ENCODE assay signal across 15 cellular contexts in genomic region chr6:2630891-2631458, GRCh38.
DNase-seq lines count a peak whose midpoint lies in the region; ATAC-seq and TF ChIP-seq lines count a peak whose summit lies in the region.
"Had no signal": no experiment of that assay in that cellular context is flagged by ENCODE, and none has a peak within 500 bp of the region (broad histone marks: within the 10 kb centered on the region; RNA-seq: fewer than 3 reads in every experiment).

No MANE protein-coding gene starts in this region.

- peaks cover 9% of the 10 kb centered on the region for H3K4me1 Mint-ChIP-seq in activated naive CD8-positive, alpha-beta T cell treated with anti-CD3 and anti-CD28 coated beads for 36 hours
- peaks cover 8% of the 10 kb centered on the region for H3K4me1 Mint-ChIP-seq in activated naive CD8-positive, alpha-beta T cell treated with anti-CD3 and anti-CD28 coated beads, Interleukin-2, amount 50 U/mL, for 24 hours

- no peak overlapping the region for H3K4ac ChIP-seq in mesendoderm (ENCODE audit: low read depth, low read length)

- H3K9ac ChIP-seq in mesendoderm (ENCODE audit: low read length): no peak overlapping the region

- H3K9me3 Mint-ChIP-seq in activated naive CD8-positive, alpha-beta T cell treated with anti-CD3 and anti-CD28 coated beads for 36 hours: no peaks in the 10 kb centered on the region
- H3K9me3 Mint-ChIP-seq in activated naive CD8-positive, alpha-beta T cell treated with anti-CD3 and anti-CD28 coated beads, Interleukin-2, amount 50 U/mL, for 24 hours: no peaks in the 10 kb centered on the region
- H3K9me3 Mint-ChIP-seq: activated T-helper 1 cell treated with anti-CD3 and anti-CD28 coated beads, Interleukin-12 subunit alpha, Interleukin-12 subunit beta, Interleukin-2, Interleukin-4 antibody, amounts not matched to agents 30 ng/mL and 10 ng/mL and 1 ng/mL, durations not matched to agents 14 hours and 24 hours and 36 hours had no signal

- no CpG with 5 or more reads among the region's 9 CpGs for WGBS in mesendoderm (ENCODE audit: extremely low coverage, insufficient coverage, low lambda C conversion rate)

- H3K79me1 ChIP-seq in mesendoderm (ENCODE audit: low read length): no peaks in the 10 kb centered on the region

- H3K27ac Mint-ChIP-seq in activated naive CD8-positive, alpha-beta T cell treated with anti-CD3 and anti-CD28 coated beads for 36 hours: no peak overlapping the region
- H3K27ac Mint-ChIP-seq in activated naive CD8-positive, alpha-beta T cell treated with anti-CD3 and anti-CD28 coated beads, Interleukin-2, amount 50 U/mL, for 24 hours: no peak overlapping the region
- H3K27ac Mint-ChIP-seq: activated T-helper 1 cell treated with anti-CD3 and anti-CD28 coated beads, Interleukin-12 subunit alpha, Interleukin-12 subunit beta, Interleukin-2, Interleukin-4 antibody, amounts not matched to agents 30 ng/mL and 10 ng/mL and 1 ng/mL, durations not matched to agents 14 hours and 24 hours and 36 hours had no signal

- no peaks in the 10 kb centered on the region for H3K27me3 Mint-ChIP-seq in activated naive CD8-positive, alpha-beta T cell treated with anti-CD3 and anti-CD28 coated beads for 36 hours
- H3K27me3 Mint-ChIP-seq in activated naive CD8-positive, alpha-beta T cell treated with anti-CD3 and anti-CD28 coated beads, Interleukin-2, amount 50 U/mL, for 24 hours: peaks cover 5% of the 10 kb centered on the region

- no peaks in the 10 kb centered on the region for H3K36me3 ChIP-seq in mesendoderm (ENCODE audit: control insufficient read depth, insufficient read depth, low read length)
- H3K36me3 ChIP-seq: heart left ventricle, tibial nerve had no signal

- no peak for TF ChIP-seq CTCF in AG10803 (conservative IDR thresholded peaks at IDR 0.05; ENCODE audit: low read length)

- H3K4me1 ChIP-seq in mesendoderm (ENCODE audit: control insufficient read depth, low read depth, low read length): peaks cover 6% of the 10 kb centered on the region

- no peak overlapping the region for H3K27ac ChIP-seq in mesendoderm (ENCODE audit: low read depth, low read length)

- H2BK120ac ChIP-seq in mesendoderm (ENCODE audit: low read depth, low read length): no peak overlapping the region

- no peak overlapping the region for H3K56ac ChIP-seq in mesendoderm (ENCODE audit: low read length)

- H2BK15ac ChIP-seq in mesendoderm (replicated peaks; ENCODE audit: low read depth): no peak overlapping the region

- no peaks in the 10 kb centered on the region for H3K79me2 ChIP-seq in mesendoderm (ENCODE audit: control insufficient read depth, insufficient read depth, low read length)

- no peak for ATAC-seq in activated naive CD8-positive, alpha-beta T cell treated with anti-CD3 and anti-CD28 coated beads, Interleukin-2, amount 50 U/mL, for 24 hours

- H4K5ac ChIP-seq in mesendoderm (ENCODE audit: low read length): no peak overlapping the region

- no peak overlapping the region for H4K8ac ChIP-seq in mesendoderm (ENCODE audit: low read depth, low read length)

- no peak overlapping the region for H3K4me2 ChIP-seq in mesendoderm (ENCODE audit: low read length)

- no peak overlapping the region for H3K4me3 ChIP-seq in AG10803 (ENCODE audit: low read length)
- no peak overlapping the region for H3K4me3 ChIP-seq in mesendoderm (ENCODE audit: low read length)
- H3K4me3 ChIP-seq: heart left ventricle, lung, tibial nerve had no signal

- H3K4me3 Mint-ChIP-seq in activated naive CD8-positive, alpha-beta T cell treated with anti-CD3 and anti-CD28 coated beads for 36 hours: no peak overlapping the region
- no peak overlapping the region for H3K4me3 Mint-ChIP-seq in activated naive CD8-positive, alpha-beta T cell treated with anti-CD3 and anti-CD28 coated beads, Interleukin-2, amount 50 U/mL, for 24 hours
- H3K4me3 Mint-ChIP-seq: activated T-helper 1 cell treated with anti-CD3 and anti-CD28 coated beads, Interleukin-12 subunit alpha, Interleukin-12 subunit beta, Interleukin-2, Interleukin-4 antibody, amounts not matched to agents 30 ng/mL and 10 ng/mL and 1 ng/mL, durations not matched to agents 14 hours and 24 hours and 36 hours had no signal

- H3K27me3 ChIP-seq in mesendoderm (ENCODE audit: insufficient read depth, low read length, poor library complexity): no peaks in the 10 kb centered on the region
- H3K27me3 ChIP-seq: heart left ventricle, tibial nerve had no signal

- no peak overlapping the region for H2BK5ac ChIP-seq in mesendoderm (ENCODE audit: low read length)

- DNase-seq in AG10803 (ENCODE audit: low read depth): peak; percentile 2
- DNase-seq in NCI-H69 (lab: John Stamatoyannopoulos, UW): peak; percentile 5
- peak; percentile 50 for DNase-seq in cerebellar cortex (ENCODE audit: low spot score)
- peak; percentile 16 for DNase-seq in mesendoderm
- DNase-seq in activated naive CD8-positive, alpha-beta T cell treated with anti-CD3 and anti-CD28 coated beads for 36 hours: no peak
- DNase-seq in activated naive CD8-positive, alpha-beta T cell treated with anti-CD3 and anti-CD28 coated beads, Interleukin-2, amount 50 U/mL, for 24 hours: no peak
- DNase-seq in HK-2 (ENCODE audit: unreplicated experiment): no peak
- DNase-seq in COLO668 (lab: John Stamatoyannopoulos, UW; ENCODE audit: unreplicated experiment): no peak
- DNase-seq: activated CD4-positive, alpha-beta T cell treated with anti-CD3 and anti-CD28 coated beads for 1 hour; NCI-H1105; NCI-H526 had no signal

- no peaks in the 10 kb centered on the region for H3K36me3 Mint-ChIP-seq in activated naive CD8-positive, alpha-beta T cell treated with anti-CD3 and anti-CD28 coated beads for 36 hours
- H3K36me3 Mint-ChIP-seq in activated naive CD8-positive, alpha-beta T cell treated with anti-CD3 and anti-CD28 coated beads, Interleukin-2, amount 50 U/mL, for 24 hours (ENCODE audit: low read depth): no peaks in the 10 kb centered on the region

- no peak overlapping the region for H2AK5ac ChIP-seq in mesendoderm (ENCODE audit: low read length)

- H3K18ac ChIP-seq in mesendoderm (ENCODE audit: low read length): no peak overlapping the region

- H3K23ac ChIP-seq in mesendoderm (ENCODE audit: low read length): no peak overlapping the region

Comparison
In these comparisons a context has a peak if more than half of its experiments do, and no peak if none do; other contexts are left out.
1. DNase-seq: peak in AG10803 (single experiment), NCI-H69 (single experiment), cerebellar cortex (single experiment) and mesendoderm (single experiment); none in activated naive CD8-positive, alpha-beta T cell treated with anti-CD3 and anti-CD28 coated beads for 36 hours (single experiment), activated naive CD8-positive, alpha-beta T cell treated with anti-CD3 and anti-CD28 coated beads, Interleukin-2, amount 50 U/mL, for 24 hours (single experiment), HK-2 (single experiment) and COLO668 (single experiment).